31 cellular contexts compared by ENCODE assay signal in genomic region chr2:71126957-71127356, GRCh38.
"Had no signal": no experiment of that assay in that cellular context is flagged by ENCODE, and none has a peak within 500 bp of the region (broad histone marks: within the 10 kb centered on the region; RNA-seq: fewer than 3 reads in every experiment).

No MANE protein-coding gene starts in this region.

- H3K27me3 Mint-ChIP-seq: activated CD4-positive, alpha-beta T cell treated with anti-CD3 and anti-CD28 coated beads for 36 hours; activated CD4-positive, alpha-beta T cell treated with anti-CD3 and anti-CD28 coated beads, Interleukin-2, amount 10 ng/mL, durations not matched to agents 7 days and 5 days; activated naive CD4-positive, alpha-beta T cell treated with anti-CD3 and anti-CD28 coated beads, Interleukin-2, amount 10 ng/mL, durations not matched to agents 7 days and 5 days; activated naive CD8-positive, alpha-beta T cell; activated naive CD8-positive, alpha-beta T cell treated with anti-CD3 and anti-CD28 coated beads, Interleukin-2, amount 50 U/mL, for 24 hours; central memory CD8-positive, alpha-beta T cell had no signal

- H3K27ac ChIP-seq: brain microvascular endothelial cell had no signal

- H3K9me3 Mint-ChIP-seq: activated CD4-positive, alpha-beta T cell treated with anti-CD3 and anti-CD28 coated beads, Interleukin-2, amount 10 ng/mL, durations not matched to agents 7 days and 5 days; activated naive CD4-positive, alpha-beta T cell treated with anti-CD3 and anti-CD28 coated beads, Interleukin-2, amount 10 ng/mL, durations not matched to agents 7 days and 5 days; central memory CD8-positive, alpha-beta T cell; T-helper 2 cell treated with Interferon-gamma antibody and Interleukin-4, amounts not matched to agents 5 μg/mL and 100 μg/mL, for 36 hours had no signal

- H3K4me3 Mint-ChIP-seq: activated CD4-positive, alpha-beta T cell treated with anti-CD3 and anti-CD28 coated beads for 36 hours; activated CD4-positive, alpha-beta T cell treated with anti-CD3 and anti-CD28 coated beads, Interleukin-2, amount 10 ng/mL, durations not matched to agents 7 days and 5 days; activated CD8-positive, alpha-beta T cell treated with anti-CD3 and anti-CD28 coated beads, Interleukin-2, amount 10 ng/mL, durations not matched to agents 7 days and 5 days; activated naive CD4-positive, alpha-beta T cell treated with anti-CD3 and anti-CD28 coated beads, Interleukin-2, amount 10 ng/mL, durations not matched to agents 7 days and 5 days; activated naive CD8-positive, alpha-beta T cell; activated naive CD8-positive, alpha-beta T cell treated with anti-CD3 and anti-CD28 coated beads, Interleukin-2, amount 50 U/mL, for 24 hours; central memory CD8-positive, alpha-beta T cell; T-helper 2 cell treated with Interferon-gamma antibody and Interleukin-4, amounts not matched to agents 5 μg/mL and 100 μg/mL, for 36 hours; WTC11 had no signal

- DNase-seq: activated CD4-positive, alpha-beta T cell treated with anti-CD3 and anti-CD28 coated beads for 36 hours; activated CD4-positive, alpha-beta T cell treated with anti-CD3 and anti-CD28 coated beads, Interleukin-2, amount 10 ng/mL, durations not matched to agents 7 days and 5 days; activated CD4-positive, alpha-beta T cell treated with anti-CD3 and anti-CD28 coated beads, Interleukin-2, amount 50 U/mL, for 48 hours; activated CD8-positive, alpha-beta memory T cell treated with anti-CD3 and anti-CD28 coated beads, Interleukin-2, amount 50 U/mL, for 4 hours; activated CD8-positive, alpha-beta T cell treated with anti-CD3 and anti-CD28 coated beads, Interleukin-2, amount 10 ng/mL, durations not matched to agents 7 days and 5 days; activated effector memory CD4-positive, alpha-beta T cell treated with Interleukin-2 at 50 U/mL for 16 hours; activated naive CD4-positive, alpha-beta T cell treated with anti-CD3 and anti-CD28 coated beads, Interleukin-2, amount 10 ng/mL, durations not matched to agents 7 days and 5 days; activated naive CD8-positive, alpha-beta T cell treated with anti-CD3 and anti-CD28 coated beads, Interleukin-2, amount 50 U/mL, for 24 hours; activated T-cell treated with anti-CD3 and anti-CD28 coated beads for 4 hours; activated T-cell treated with anti-CD3 and anti-CD28 coated beads, Interleukin-2, amount 50 U/mL, for 48 hours; anterior cingulate cortex; brain microvascular endothelial cell; Kasumi-1; KBM-7; MM.1S; MV-4-11; NCI-H1092; NCI-H1436 treated with DMSO at 0.1 percent for 48 hours; NCI-H1694 treated with DMSO at 0.1 percent for 48 hours; NCI-H2029; NCI-H345; NCI-H524 treated with DMSO at 0.1 percent for 48 hours; NK-92 treated with Interleukin-12 subunit alpha and Interleukin-12 subunit beta, amount 100 ng/mL, for 24 hours; Right ventricle myocardium superior; SW 1271; T-helper 1 cell had no signal

- H3K27ac Mint-ChIP-seq: activated CD4-positive, alpha-beta T cell treated with anti-CD3 and anti-CD28 coated beads for 36 hours; activated CD4-positive, alpha-beta T cell treated with anti-CD3 and anti-CD28 coated beads, Interleukin-2, amount 10 ng/mL, durations not matched to agents 7 days and 5 days; activated CD8-positive, alpha-beta T cell treated with anti-CD3 and anti-CD28 coated beads, Interleukin-2, amount 10 ng/mL, durations not matched to agents 7 days and 5 days; activated naive CD4-positive, alpha-beta T cell treated with anti-CD3 and anti-CD28 coated beads, Interleukin-2, amount 10 ng/mL, durations not matched to agents 7 days and 5 days; activated naive CD8-positive, alpha-beta T cell; activated naive CD8-positive, alpha-beta T cell treated with anti-CD3 and anti-CD28 coated beads, Interleukin-2, amount 50 U/mL, for 24 hours; T-helper 2 cell treated with Interferon-gamma antibody and Interleukin-4, amounts not matched to agents 5 μg/mL and 100 μg/mL, for 36 hours; WTC11 had no signal

- ATAC-seq: activated CD4-positive, alpha-beta T cell treated with anti-CD3 and anti-CD28 coated beads for 36 hours; activated CD4-positive, CD25-positive, alpha-beta regulatory T cell treated with anti-CD3 and anti-CD28 coated beads, Interleukin-2, amount 50 U/mL, for 24 hours; activated CD8-positive, alpha-beta T cell treated with anti-CD3 and anti-CD28 coated beads, Interleukin-2, amount 10 ng/mL, durations not matched to agents 7 days and 5 days; activated naive CD8-positive, alpha-beta T cell treated with anti-CD3 and anti-CD28 coated beads, Interleukin-2, amount 50 U/mL, for 24 hours; WTC11 had no signal

- H3K27me3 ChIP-seq: brain microvascular endothelial cell had no signal
